ENCODE assay signal across 14 cellular contexts in genomic region chr5:145471026-145471425, GRCh38.
"Had no signal": no experiment of that assay in that cellular context is flagged by ENCODE, and none has a peak within 500 bp of the region (broad histone marks: within the 10 kb centered on the region; RNA-seq: fewer than 3 reads in every experiment).

No MANE protein-coding gene starts in this region.

- H3K27ac ChIP-seq: heart left ventricle, sigmoid colon, skin epidermis, uterus had no signal

- H3K4me1 Mint-ChIP-seq: naive thymus-derived CD4-positive, alpha-beta T cell; nephron progenitor cell had no signal

- H3K27ac Mint-ChIP-seq: endodermal cell; naive thymus-derived CD4-positive, alpha-beta T cell; nephron progenitor cell had no signal

- H3K36me3 Mint-ChIP-seq: naive thymus-derived CD4-positive, alpha-beta T cell had no signal

- H3K9me3 ChIP-seq: heart left ventricle, sigmoid colon, uterus had no signal

- H3K9me3 Mint-ChIP-seq: endodermal cell, nephron progenitor cell had no signal

- H3K4me3 ChIP-seq: heart left ventricle, sigmoid colon, skin epidermis, uterus had no signal

- ATAC-seq: heart left ventricle; left lobe of liver; naive thymus-derived CD4-positive, alpha-beta T cell had no signal

- H3K36me3 ChIP-seq: heart left ventricle, sigmoid colon, uterus had no signal

- H3K27me3 ChIP-seq: heart left ventricle, sigmoid colon, uterus had no signal

- H3K4me1 ChIP-seq: uterus had no signal

- DNase-seq: effector CD4-positive, alpha-beta T cell; endodermal cell; heart left ventricle; hippocampal formation; naive thymus-derived CD4-positive, alpha-beta T cell; nephron progenitor cell; posterior cingulate gyrus; sigmoid colon; stimulated activated CD4-positive, alpha-beta T cell treated with anti-CD3 and anti-CD28 coated beads, Interleukin-12 subunit alpha, Interleukin-12 subunit beta, amount 100 ng/mL, for 4 hours; stimulated activated naive CD4-positive, alpha-beta T cell; trophoblast cell; uterus had no signal

- H3K4me3 Mint-ChIP-seq: endodermal cell; naive thymus-derived CD4-positive, alpha-beta T cell; nephron progenitor cell had no signal

- H3K27me3 Mint-ChIP-seq: naive thymus-derived CD4-positive, alpha-beta T cell had no signal
